ENCODE assay signal across 8 cellular contexts in genomic region chr2:60550151-60550983, GRCh38. TPM values are rescaled to one million over a fixed set of nuclear protein-coding genes. Genes with fewer than 3 reads are reported as not detected.
DNase-seq lines count a peak whose midpoint lies in the region; ATAC-seq, FAIRE-seq and TF ChIP-seq lines count a peak whose summit lies in the region.

No MANE protein-coding gene starts in this region.

- intact Hi-C loops in A673 (cut with micrococcal nuclease; ENCODE audit: unreplicated experiment) = loop anchor here (5.0 to 10.0 kb wide), 3 partner anchors 1248 to 1786 kb away; no protein-coding TSS in a partner anchor
- intact Hi-C loops in kidney (cut with DNase I) = no loop called here
- intact Hi-C loops in spleen (cut with DNase I; ENCODE audit: low total_unique reads) = loop anchor here (10.0 kb wide), 1 partner anchor 1246 kb away; no protein-coding TSS in a partner anchor

- CTCF ChIA-PET in A673 (lab: Charles Lee) = interaction anchor here (0.6 to 1.2 kb wide), 4 partner anchors 11 to 1524 kb away, joined by 3 to 13 read pairs (median 6); no protein-coding TSS in a partner anchor

- H3K9me3 ChIP-seq in A673 (ENCODE audit: low read depth, low read length, poor library complexity, severe bottlenecking) = no peaks in the 10 kb centered on the region
- H3K9me3 ChIP-seq in kidney (ENCODE audit: control insufficient read depth in 1 of 2, low read length in 2 of 2) = no peaks in the 10 kb centered on the region
- no peaks in the 10 kb centered on the region for H3K9me3 ChIP-seq in spleen

- POLR2A ChIA-PET in A673 (lab: Charles Lee; ENCODE audit: low non-redundant PET) = no interaction called here

- FAIRE-seq in GM12892 (lab: Jason Lieb, UNC) (peak; percentile 85), kidney (lab: Jason Lieb, UNC) (no peak)

- DNase-seq in A673 (ENCODE audit: low spot score) (peak; percentile 78), GM12892 (ENCODE audit: insufficient read length) (no peak), NCI-H1092 (lab: John Stamatoyannopoulos, UW) (peak; percentile 81), SKM-1 (lab: John Stamatoyannopoulos, UW; ENCODE audit: unreplicated experiment) (peak; percentile 77), caudate nucleus (lab: John Stamatoyannopoulos, UW) (peak in 55 of 61 donors; percentile 31 to 89 (median 71)), kidney (peak; percentile 82), spleen (peak; percentile 93)

- peak overlapping the region; percentile 16 to 41 for H3K9ac ChIP-seq in kidney (ENCODE audit: low read length in 2 of 2)

- H3K4me3 ChIP-seq in A673 (ENCODE audit: low read depth, low read length, poor library complexity, severe bottlenecking) (peak overlapping the region; percentile 57), kidney (ENCODE audit: low read length in 2 of 2) (peak overlapping the region; percentile 79 to 82), spleen (peak overlapping the region; percentile 55 to 94 (median 82))

- peaks cover 26% of the 10 kb centered on the region for H3K4me1 ChIP-seq in A673 (ENCODE audit: insufficient read depth, low read length, poor library complexity, severe bottlenecking)
- peaks cover 2 to 17% of the 10 kb centered on the region in 2 donors for H3K4me1 ChIP-seq in kidney (ENCODE audit: control insufficient read depth in 1 of 2, insufficient read depth in 1 of 2, low read depth in 1 of 2, low read length in 2 of 2)
- H3K4me1 ChIP-seq in spleen = peaks cover 4 to 98% (median 66%) of the 10 kb centered on the region in 6 donors

- H3K27ac ChIP-seq in A673 (ENCODE audit: low read depth, low read length, poor library complexity, severe bottlenecking) = peak overlapping the region; percentile 29
- H3K27ac ChIP-seq in caudate nucleus (ENCODE audit: low read depth, low read length) = peak overlapping the region; percentile 62
- H3K27ac ChIP-seq in kidney (ENCODE audit: low read depth in 2 of 2, low read length in 2 of 2) = peak overlapping the region in 1 of 2 donors; percentile 47
- peak overlapping the region; percentile 38 to 92 (median 85) for H3K27ac ChIP-seq in spleen

- H3K27me3 ChIP-seq in A673 (replicated peaks; ENCODE audit: insufficient read depth, low read depth, low read length, poor library complexity) (peaks cover 98% of the 10 kb centered on the region), spleen (replicated peaks in 1 of 7) (peaks cover 0 to 98% (median 24%) of the 10 kb centered on the region in 7 donors)

- WGBS in spleen, 5 donors = 0 to 2% (median 1%) methylated on average over 40 to 65 of the region's 65 CpGs

- TF ChIP-seq POLR2A in GM12892 (IDR thresholded peaks at IDR 0.05; ENCODE audit: low read depth, low read length) (no peak), spleen (IDR thresholded peaks at IDR 0.05) (no peak)

- no peaks in the 10 kb centered on the region for H3K36me3 ChIP-seq in A673 (ENCODE audit: insufficient read depth, low read length, poor library complexity, severe bottlenecking)
- no peaks in the 10 kb centered on the region for H3K36me3 ChIP-seq in kidney (ENCODE audit: control insufficient read depth in 1 of 2, insufficient read depth in 2 of 2, low read length in 2 of 2)
- peaks cover 0 to 7% (median under 1%) of the 10 kb centered on the region in 6 donors for H3K36me3 ChIP-seq in spleen

- BruUV-seq in A673 (replicated peaks; lab: Mats Ljungman, UMichigan) = no TSS peak

- TF ChIP-seq CTCF in A673 (conservative IDR thresholded peaks at IDR 0.05; ENCODE audit: low read depth, low read length) = peak; percentile 75
- peak; percentile 76 for TF ChIP-seq CTCF in kidney (IDR thresholded peaks at IDR 0.05; ENCODE audit: borderline replicate concordance, extremely low read depth, insufficient read depth)
- peak; percentile 47 to 80 (median 67) for TF ChIP-seq CTCF in spleen (IDR thresholded peaks at IDR 0.05 in 8 of 11, conservative IDR thresholded peaks at IDR 0.05 in 3 of 11)

- peak; percentile 46 for ATAC-seq in HG02840 (IDR thresholded peaks at IDR 0.05; ENCODE audit: low FRiP score, unreplicated experiment)

RNA-seq across cellular contexts. Expression of gene BCL11A, which starts 3.1 kb away (rescaled TPM):
- total RNA-seq in A673 (2021) (1.3 and 2.8 TPM in 2 replicates), kidney (8.7 TPM), spleen (100 to 1,000 TPM in 3 of 7 donors, 10 to 100 TPM in 4; 65.9 to 121 (median 92.7) TPM)
- polyA plus RNA-seq in GM12892 (2012; ENCODE audit: missing spikeins) = 7.2 TPM
- polyA plus RNA-seq in kidney (ENCODE audit: insufficient read depth, low read depth, low replicate concordance) (1.4 TPM), spleen (10 to 100 TPM; 41.1 to 61.6 (median 44.8) TPM)
